29 cellular contexts compared by ENCODE assay signal in the genomic region with DNA sequence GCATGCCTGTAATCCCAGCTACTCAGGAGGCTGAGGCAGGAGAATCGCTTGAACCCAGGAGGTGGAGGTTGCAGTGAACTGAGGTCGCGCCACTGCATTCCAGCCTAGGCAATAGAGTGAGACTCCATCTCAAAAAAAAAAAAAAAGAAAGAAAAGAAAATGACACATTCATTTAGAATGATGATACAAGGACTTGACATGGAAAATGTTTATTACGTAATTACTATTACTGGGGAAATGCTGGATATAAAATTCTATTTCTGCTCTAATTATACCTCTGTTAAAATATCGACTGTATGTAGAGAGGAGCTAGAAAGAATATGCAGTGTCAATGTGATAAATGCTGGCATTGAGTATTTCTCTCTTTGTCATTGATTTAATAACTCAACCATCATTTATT.
"Had no signal": no experiment of that assay in that cellular context is flagged by ENCODE, and none has a peak within 500 bp of the region (broad histone marks: within the 10 kb centered on the region; RNA-seq: fewer than 3 reads in every experiment).

No MANE protein-coding gene starts in this region.

- DNase-seq: colonic mucosa; cortex of kidney; dermis blood vessel endothelial cell; dorsolateral prefrontal cortex; effector CD4-positive, alpha-beta T cell; effector CD8-positive, alpha-beta T cell; effector memory CD4-positive, alpha-beta T cell; effector memory CD8-positive, alpha-beta T cell; endodermal cell; erythroblast; esophagus squamous epithelium; foreskin fibroblast; foreskin keratinocyte; foreskin melanocyte; gastrocnemius medialis; glutamatergic neuron; head of caudate nucleus; heart left ventricle; heart right ventricle had no signal

- H3K9me3 ChIP-seq: colonic mucosa, esophagus muscularis mucosa, esophagus squamous epithelium, gastrocnemius medialis, gastroesophageal sphincter, heart left ventricle, heart right ventricle had no signal

- H3K4me3 ChIP-seq: colonic mucosa, coronary artery, dorsolateral prefrontal cortex, esophagus muscularis mucosa, esophagus squamous epithelium, gastrocnemius medialis, gastroesophageal sphincter, heart left ventricle, heart right ventricle had no signal

- H3K4me1 ChIP-seq: colonic mucosa, esophagus muscularis mucosa, foreskin keratinocyte, gastrocnemius medialis, gastroesophageal sphincter, heart left ventricle had no signal

- H3K4me3 Mint-ChIP-seq: dendritic cell treated with granulocyte-macrophage colony-stimulating factor and Interleukin-4, amounts not matched to agents 40 ng/mL and 50 ng/mL, for 4 days; effector memory CD8-positive, alpha-beta T cell; endodermal cell had no signal

- H3K27ac Mint-ChIP-seq: dendritic cell treated with granulocyte-macrophage colony-stimulating factor and Interleukin-4, amounts not matched to agents 40 ng/mL and 50 ng/mL, for 4 days; effector memory CD8-positive, alpha-beta T cell; endodermal cell had no signal

- H3K27ac ChIP-seq: colonic mucosa, coronary artery, epithelial cell of prostate, esophagus muscularis mucosa, esophagus squamous epithelium, foreskin keratinocyte, gastrocnemius medialis, gastroesophageal sphincter, heart left ventricle, heart right ventricle had no signal

- FAIRE-seq: colon, endometrium, endothelial cell of umbilical vein, frontal cortex had no signal

- ATAC-seq: effector memory CD8-positive, alpha-beta T cell; esophagus mucosa; foreskin keratinocyte; gastrocnemius medialis; gastroesophageal sphincter; heart left ventricle; heart right ventricle had no signal

- H3K9me3 Mint-ChIP-seq: dendritic cell treated with granulocyte-macrophage colony-stimulating factor and Interleukin-4, amounts not matched to agents 40 ng/mL and 50 ng/mL, for 4 days; effector memory CD8-positive, alpha-beta T cell; endodermal cell had no signal

- H3K36me3 ChIP-seq: colonic mucosa, esophagus muscularis mucosa, esophagus squamous epithelium, gastrocnemius medialis, gastroesophageal sphincter, heart left ventricle, heart right ventricle had no signal

- H3K27me3 ChIP-seq: colonic mucosa, dorsolateral prefrontal cortex, esophagus muscularis mucosa, esophagus squamous epithelium, foreskin keratinocyte, gastrocnemius medialis, gastroesophageal sphincter, heart left ventricle, heart right ventricle had no signal
